ENCODE assay signal across 18 cellular contexts in the genomic region with DNA sequence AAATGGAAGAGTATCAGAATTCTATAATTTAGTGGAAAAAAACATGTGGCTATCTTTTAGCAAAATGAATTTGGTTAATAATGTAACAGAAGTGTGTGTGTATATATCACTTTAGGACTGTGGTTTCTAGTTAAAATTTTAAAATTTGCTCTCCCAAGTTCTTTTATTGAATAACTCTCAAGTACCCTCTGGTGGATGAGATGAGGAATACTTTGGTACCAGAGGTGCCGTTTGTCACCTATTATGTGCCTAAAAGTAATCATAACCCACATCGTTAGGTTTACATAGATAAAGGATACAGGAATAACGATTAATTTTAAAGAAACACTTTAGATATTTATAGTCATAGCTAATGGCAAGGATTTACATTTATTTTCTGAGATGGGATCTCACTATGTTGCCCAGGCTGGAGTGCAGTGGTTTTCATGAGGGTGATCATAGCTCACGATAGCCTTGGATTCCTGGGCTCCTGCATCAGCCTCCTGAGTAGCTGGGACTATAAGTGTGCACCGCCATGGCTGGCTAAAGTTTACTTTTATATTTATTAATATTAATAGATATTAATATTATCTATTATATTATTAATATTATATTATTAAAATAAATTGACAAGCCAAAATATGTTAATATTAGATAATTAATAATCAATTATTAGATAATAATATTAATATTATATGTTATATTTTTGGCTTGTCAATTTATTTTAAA.
DNase-seq lines count a peak whose midpoint lies in the region; ATAC-seq and TF ChIP-seq lines count a peak whose summit lies in the region.
"Had no signal": no experiment of that assay in that cellular context is flagged by ENCODE, and none has a peak within 500 bp of the region (broad histone marks: within the 10 kb centered on the region; RNA-seq: fewer than 3 reads in every experiment).

No MANE protein-coding gene starts in this region.

- DNase-seq in BJ (ENCODE audit: low read depth), result no peak
- DNase-seq in HL-60 (ENCODE audit: low read depth in 1 of 2, low spot score in 1 of 2), result no peak
- peak; percentile 12 for DNase-seq in RKO (ENCODE audit: low spot score)
- DNase-seq in fibroblast of the aortic adventitia (ENCODE audit: low read depth), result peak; percentile 14
- no peak for DNase-seq in NCI-H774 (lab: John Stamatoyannopoulos, UW)
- DNase-seq in T-helper 9 cell, result no peak
- DNase-seq in pons (ENCODE audit: low spot score), result no peak
- DNase-seq: activated CD4-positive, alpha-beta T cell treated with anti-CD3 and anti-CD28 coated beads, Interleukin-2, amount 10 ng/mL, durations not matched to agents 24 days and 14 days; amygdala; CD4-positive, CD25-positive, alpha-beta regulatory T cell; cortex of kidney; GDM1; naive thymus-derived CD8-positive, alpha-beta T cell; stimulated activated CD4-positive, alpha-beta T cell treated with anti-CD3 and anti-CD28 coated beads, Interleukin-4, amount 100 ng/mL, for 24 hours; T-cell; transverse colon had no signal

- H3K27me3 ChIP-seq in BJ (ENCODE audit: control insufficient read depth, insufficient read depth, low read length), result peaks cover 3% of the 10 kb centered on the region; the same call in 1 of the 2 replicates
- no peaks in the 10 kb centered on the region for H3K27me3 ChIP-seq in HL-60 (ENCODE audit: insufficient read depth, poor library complexity, severe bottlenecking)
- H3K27me3 ChIP-seq: transverse colon had no signal

- no peaks in the 10 kb centered on the region for H3K36me3 ChIP-seq in BJ (ENCODE audit: control insufficient read depth, insufficient read depth, low read length)
- H3K36me3 ChIP-seq: transverse colon had no signal

- CTCF ChIA-PET in BJ (lab: Yijun Ruan, JAX), result interaction anchor here (0.6 kb wide), 1 partner anchor 82 kb away, joined by 3 read pairs; no protein-coding TSS in a partner anchor

- POLR2A ChIA-PET in BJ (lab: Charles Lee), result no interaction called here

- H3K4me3 ChIP-seq in BJ (ENCODE audit: low read depth, low read length) (no peak overlapping the region), HL-60 (replicated peaks; ENCODE audit: insufficient read depth, low read length) (no peak overlapping the region), fibroblast of the aortic adventitia (ENCODE audit: low read depth, low read length) (no peak overlapping the region)
- H3K4me3 ChIP-seq: transverse colon had no signal

- no peak for ATAC-seq in HG03139 (IDR thresholded peaks at IDR 0.05; ENCODE audit: unreplicated experiment)
- ATAC-seq: naive thymus-derived CD8-positive, alpha-beta T cell; sciatic nerve; T-cell had no signal

- no peak overlapping the region for H3K27ac ChIP-seq in HL-60 (replicated peaks)
- H3K27ac ChIP-seq: transverse colon had no signal

- TF ChIP-seq CTCF in BJ (IDR thresholded peaks at IDR 0.05; ENCODE audit: insufficient read depth, low read depth, low read length) (peak; percentile 30), HL-60 (IDR thresholded peaks at IDR 0.05; ENCODE audit: insufficient read depth, low read length) (peak; percentile 3), fibroblast of the aortic adventitia (IDR thresholded peaks at IDR 0.05; ENCODE audit: insufficient read depth, low read length) (peak; percentile 40)

Comparison
In these comparisons a context has a peak if more than half of its experiments do, and no peak if none do; other contexts are left out.
1. DNase-seq: peak in RKO (single experiment) and fibroblast of the aortic adventitia (single experiment); none in BJ (single experiment), HL-60 (0 of 2), NCI-H774 (single experiment), T-helper 9 cell (single experiment) and pons (single experiment).
2. Peak in every context shown above with its lines, with median percentiles within 50 percentile points of each other: CTCF ChIP-seq.